In the genomic region with DNA sequence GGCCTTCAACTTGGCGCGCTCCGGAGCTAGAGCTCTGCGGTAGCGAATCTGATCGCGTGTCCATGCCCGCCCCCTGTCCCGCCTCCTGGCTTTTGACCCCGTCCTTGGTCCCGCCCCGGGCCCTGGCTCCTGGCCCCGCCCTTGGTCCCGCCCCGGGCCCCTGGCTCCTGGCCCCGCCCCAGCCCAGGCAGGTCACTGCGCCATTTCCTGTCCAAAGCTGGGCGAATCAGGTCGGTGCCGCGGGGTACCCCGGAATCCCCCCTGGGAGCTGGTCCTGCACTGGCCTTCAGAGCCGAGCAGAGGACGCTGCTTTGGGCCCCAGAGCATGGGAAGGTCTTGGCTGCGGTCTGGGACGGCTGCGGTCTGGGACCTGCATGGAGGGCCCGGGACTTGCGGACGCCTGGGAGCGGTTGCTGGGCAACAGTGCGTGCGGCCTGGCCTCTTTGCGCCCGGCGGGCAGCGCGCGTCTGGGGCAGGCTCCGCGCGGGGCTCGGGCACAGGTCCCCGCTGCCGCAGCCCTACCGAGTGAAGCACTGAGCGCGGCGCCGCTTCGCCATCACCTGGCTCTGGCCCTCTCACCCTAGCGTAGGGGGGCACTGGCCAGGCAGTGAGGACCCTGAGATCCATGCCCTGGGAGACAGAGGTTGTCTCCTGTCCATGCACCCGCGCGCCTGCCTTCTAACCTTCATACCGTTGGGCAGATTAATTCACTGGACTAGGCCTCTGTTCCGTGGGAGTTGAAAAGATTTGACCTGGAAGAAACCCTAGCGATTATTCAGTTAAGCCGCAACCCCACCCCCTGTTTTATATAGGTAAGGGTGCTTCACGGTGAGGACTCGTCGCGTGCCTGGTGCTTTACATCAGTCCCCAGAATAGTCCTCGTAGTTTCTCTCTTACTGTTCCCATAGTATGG, we compare ENCODE assay signal across 1 cellular context.
TF ChIP-seq lines count a peak whose summit lies in the region.

A gene with protein sequence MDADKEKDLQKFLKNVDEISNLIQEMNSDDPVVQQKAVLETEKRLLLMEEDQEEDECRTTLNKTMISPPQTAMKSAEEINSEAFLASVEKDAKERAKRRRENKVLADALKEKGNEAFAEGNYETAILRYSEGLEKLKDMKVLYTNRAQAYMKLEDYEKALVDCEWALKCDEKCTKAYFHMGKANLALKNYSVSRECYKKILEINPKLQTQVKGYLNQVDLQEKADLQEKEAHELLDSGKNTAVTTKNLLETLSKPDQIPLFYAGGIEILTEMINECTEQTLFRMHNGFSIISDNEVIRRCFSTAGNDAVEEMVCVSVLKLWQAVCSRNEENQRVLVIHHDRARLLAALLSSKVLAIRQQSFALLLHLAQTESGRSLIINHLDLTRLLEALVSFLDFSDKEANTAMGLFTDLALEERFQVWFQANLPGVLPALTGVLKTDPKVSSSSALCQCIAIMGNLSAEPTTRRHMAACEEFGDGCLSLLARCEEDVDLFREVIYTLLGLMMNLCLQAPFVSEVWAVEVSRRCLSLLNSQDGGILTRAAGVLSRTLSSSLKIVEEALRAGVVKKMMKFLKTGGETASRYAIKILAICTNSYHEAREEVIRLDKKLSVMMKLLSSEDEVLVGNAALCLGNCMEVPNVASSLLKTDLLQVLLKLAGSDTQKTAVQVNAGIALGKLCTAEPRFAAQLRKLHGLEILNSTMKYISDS (plus strand): TSS at position 195 of the 913 bp plus-strand sequence. CDS start 1,675 bp downstream, outside the sequence.

TF ChIP-seq in GM12878, 131 proteins besides CTCF, POLR2A, EP300 and RAD21 (continued from another document and continues in another):
- TF ChIP-seq, protein P1, sequence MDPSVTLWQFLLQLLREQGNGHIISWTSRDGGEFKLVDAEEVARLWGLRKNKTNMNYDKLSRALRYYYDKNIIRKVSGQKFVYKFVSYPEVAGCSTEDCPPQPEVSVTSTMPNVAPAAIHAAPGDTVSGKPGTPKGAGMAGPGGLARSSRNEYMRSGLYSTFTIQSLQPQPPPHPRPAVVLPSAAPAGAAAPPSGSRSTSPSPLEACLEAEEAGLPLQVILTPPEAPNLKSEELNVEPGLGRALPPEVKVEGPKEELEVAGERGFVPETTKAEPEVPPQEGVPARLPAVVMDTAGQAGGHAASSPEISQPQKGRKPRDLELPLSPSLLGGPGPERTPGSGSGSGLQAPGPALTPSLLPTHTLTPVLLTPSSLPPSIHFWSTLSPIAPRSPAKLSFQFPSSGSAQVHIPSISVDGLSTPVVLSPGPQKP (IDR thresholded peaks at IDR 0.05; ENCODE audit: low read depth, low read length), result no peak
- no peak for TF ChIP-seq FOS (IDR thresholded peaks at IDR 0.05; ENCODE audit: borderline replicate concordance, extremely low read depth, insufficient read length)
- no peak for TF ChIP-seq ATF3 (IDR thresholded peaks at IDR 0.05; ENCODE audit: borderline replicate concordance, extremely low read depth, low read depth, low read length)
- TF ChIP-seq ETV6 (conservative IDR thresholded peaks at IDR 0.05 in 1 of 2, IDR thresholded peaks at IDR 0.05 in 1 of 2; ENCODE audit: borderline replicate concordance in 1 of 2, low read depth in 1 of 2), result no peak
- TF ChIP-seq RFX5 (IDR thresholded peaks at IDR 0.05; ENCODE audit: low read depth, low read length), result no peak
- TF ChIP-seq KLF5 (IDR thresholded peaks at IDR 0.05; ENCODE audit: partially characterized antibody), result no peak
- TF ChIP-seq YBX1 (IDR thresholded peaks at IDR 0.05), result no peak
- TF ChIP-seq ZZZ3 (IDR thresholded peaks at IDR 0.05; ENCODE audit: control insufficient read depth, insufficient read length, low read depth), result no peak
- TF ChIP-seq EZH2 (IDR thresholded peaks at IDR 0.05; ENCODE audit: borderline replicate concordance, control insufficient read depth, low read depth, low read length), result no peak
- TF ChIP-seq GABPA (IDR thresholded peaks at IDR 0.05; ENCODE audit: low read depth), result no peak
- TF ChIP-seq HDAC2 (IDR thresholded peaks at IDR 0.05), result no peak
- TF ChIP-seq ZNF384 (IDR thresholded peaks at IDR 0.05; ENCODE audit: borderline replicate concordance, low read depth, low read length), result no peak
- TF ChIP-seq DPF2 (IDR thresholded peaks at IDR 0.05), result peak; percentile 57; the same call in 1 of the 2 replicates
- TF ChIP-seq, protein P2, sequence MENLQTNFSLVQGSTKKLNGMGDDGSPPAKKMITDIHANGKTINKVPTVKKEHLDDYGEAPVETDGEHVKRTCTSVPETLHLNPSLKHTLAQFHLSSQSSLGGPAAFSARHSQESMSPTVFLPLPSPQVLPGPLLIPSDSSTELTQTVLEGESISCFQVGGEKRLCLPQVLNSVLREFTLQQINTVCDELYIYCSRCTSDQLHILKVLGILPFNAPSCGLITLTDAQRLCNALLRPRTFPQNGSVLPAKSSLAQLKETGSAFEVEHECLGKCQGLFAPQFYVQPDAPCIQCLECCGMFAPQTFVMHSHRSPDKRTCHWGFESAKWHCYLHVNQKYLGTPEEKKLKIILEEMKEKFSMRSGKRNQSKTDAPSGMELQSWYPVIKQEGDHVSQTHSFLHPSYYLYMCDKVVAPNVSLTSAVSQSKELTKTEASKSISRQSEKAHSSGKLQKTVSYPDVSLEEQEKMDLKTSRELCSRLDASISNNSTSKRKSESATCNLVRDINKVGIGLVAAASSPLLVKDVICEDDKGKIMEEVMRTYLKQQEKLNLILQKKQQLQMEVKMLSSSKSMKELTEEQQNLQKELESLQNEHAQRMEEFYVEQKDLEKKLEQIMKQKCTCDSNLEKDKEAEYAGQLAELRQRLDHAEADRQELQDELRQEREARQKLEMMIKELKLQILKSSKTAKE (IDR thresholded peaks at IDR 0.05; ENCODE audit: low read depth, poor library complexity, severe bottlenecking), result no peak
- peak; percentile 74 for TF ChIP-seq MEF2B (IDR thresholded peaks at IDR 0.05; ENCODE audit: partially characterized antibody, poor library complexity, severe bottlenecking)
- no peak for TF ChIP-seq STAT3 (IDR thresholded peaks at IDR 0.05; ENCODE audit: low read depth, low read length)
- TF ChIP-seq, protein P3, sequence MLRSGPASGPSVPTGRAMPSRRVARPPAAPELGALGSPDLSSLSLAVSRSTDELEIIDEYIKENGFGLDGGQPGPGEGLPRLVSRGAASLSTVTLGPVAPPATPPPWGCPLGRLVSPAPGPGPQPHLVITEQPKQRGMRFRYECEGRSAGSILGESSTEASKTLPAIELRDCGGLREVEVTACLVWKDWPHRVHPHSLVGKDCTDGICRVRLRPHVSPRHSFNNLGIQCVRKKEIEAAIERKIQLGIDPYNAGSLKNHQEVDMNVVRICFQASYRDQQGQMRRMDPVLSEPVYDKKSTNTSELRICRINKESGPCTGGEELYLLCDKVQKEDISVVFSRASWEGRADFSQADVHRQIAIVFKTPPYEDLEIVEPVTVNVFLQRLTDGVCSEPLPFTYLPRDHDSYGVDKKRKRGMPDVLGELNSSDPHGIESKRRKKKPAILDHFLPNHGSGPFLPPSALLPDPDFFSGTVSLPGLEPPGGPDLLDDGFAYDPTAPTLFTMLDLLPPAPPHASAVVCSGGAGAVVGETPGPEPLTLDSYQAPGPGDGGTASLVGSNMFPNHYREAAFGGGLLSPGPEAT (IDR thresholded peaks at IDR 0.05; ENCODE audit: low read depth), result peak; percentile 62; the same call in 1 of the 2 replicates
- TF ChIP-seq, protein P4, sequence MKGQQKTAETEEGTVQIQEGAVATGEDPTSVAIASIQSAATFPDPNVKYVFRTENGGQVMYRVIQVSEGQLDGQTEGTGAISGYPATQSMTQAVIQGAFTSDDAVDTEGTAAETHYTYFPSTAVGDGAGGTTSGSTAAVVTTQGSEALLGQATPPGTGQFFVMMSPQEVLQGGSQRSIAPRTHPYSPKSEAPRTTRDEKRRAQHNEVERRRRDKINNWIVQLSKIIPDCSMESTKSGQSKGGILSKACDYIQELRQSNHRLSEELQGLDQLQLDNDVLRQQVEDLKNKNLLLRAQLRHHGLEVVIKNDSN (IDR thresholded peaks at IDR 0.05; ENCODE audit: borderline replicate concordance, extremely low read length, insufficient read depth, low read depth, low read length), result no peak
- peak; percentile 47; the same call in 1 of the 2 replicates for TF ChIP-seq PML (IDR thresholded peaks at IDR 0.05; ENCODE audit: low read length)
- no peak for TF ChIP-seq ZSCAN29 (IDR thresholded peaks at IDR 0.05)
- TF ChIP-seq FOXK2 (IDR thresholded peaks at IDR 0.05), result no peak
- no peak for TF ChIP-seq ZNF274 (IDR thresholded peaks at IDR 0.05; ENCODE audit: insufficient read depth, insufficient read length)
- peak; percentile 76 for TF ChIP-seq SP1 (IDR thresholded peaks at IDR 0.05; ENCODE audit: low read depth, low read length)
- TF ChIP-seq RUNX3 (IDR thresholded peaks at IDR 0.05; ENCODE audit: low read length), result peak; percentile 60
- TF ChIP-seq PAX8 (IDR thresholded peaks at IDR 0.05), result no peak
- no peak for TF ChIP-seq TBL1XR1 (IDR thresholded peaks at IDR 0.05; ENCODE audit: low read depth, low read length)
- no peak for TF ChIP-seq BCLAF1 (IDR thresholded peaks at IDR 0.05)
- peak; percentile 75 for TF ChIP-seq IKZF1 (conservative IDR thresholded peaks at IDR 0.05)
- peak; percentile 45; the same call in 1 of the 2 replicates for TF ChIP-seq BMI1 (IDR thresholded peaks at IDR 0.05; ENCODE audit: borderline replicate concordance)
- TF ChIP-seq, protein P5, sequence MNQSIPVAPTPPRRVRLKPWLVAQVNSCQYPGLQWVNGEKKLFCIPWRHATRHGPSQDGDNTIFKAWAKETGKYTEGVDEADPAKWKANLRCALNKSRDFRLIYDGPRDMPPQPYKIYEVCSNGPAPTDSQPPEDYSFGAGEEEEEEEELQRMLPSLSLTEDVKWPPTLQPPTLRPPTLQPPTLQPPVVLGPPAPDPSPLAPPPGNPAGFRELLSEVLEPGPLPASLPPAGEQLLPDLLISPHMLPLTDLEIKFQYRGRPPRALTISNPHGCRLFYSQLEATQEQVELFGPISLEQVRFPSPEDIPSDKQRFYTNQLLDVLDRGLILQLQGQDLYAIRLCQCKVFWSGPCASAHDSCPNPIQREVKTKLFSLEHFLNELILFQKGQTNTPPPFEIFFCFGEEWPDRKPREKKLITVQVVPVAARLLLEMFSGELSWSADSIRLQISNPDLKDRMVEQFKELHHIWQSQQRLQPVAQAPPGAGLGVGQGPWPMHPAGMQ (IDR thresholded peaks at IDR 0.05; ENCODE audit: borderline replicate concordance), result no peak
- no peak for TF ChIP-seq SREBF2 (IDR thresholded peaks at IDR 0.05; ENCODE audit: low read length)
- TF ChIP-seq EED (IDR thresholded peaks at IDR 0.05; ENCODE audit: low read depth), result peak; percentile 39; the same call in 1 of the 2 replicates
- peak; percentile 88 for TF ChIP-seq NR2C1 (IDR thresholded peaks at IDR 0.05)
- TF ChIP-seq, protein P6, sequence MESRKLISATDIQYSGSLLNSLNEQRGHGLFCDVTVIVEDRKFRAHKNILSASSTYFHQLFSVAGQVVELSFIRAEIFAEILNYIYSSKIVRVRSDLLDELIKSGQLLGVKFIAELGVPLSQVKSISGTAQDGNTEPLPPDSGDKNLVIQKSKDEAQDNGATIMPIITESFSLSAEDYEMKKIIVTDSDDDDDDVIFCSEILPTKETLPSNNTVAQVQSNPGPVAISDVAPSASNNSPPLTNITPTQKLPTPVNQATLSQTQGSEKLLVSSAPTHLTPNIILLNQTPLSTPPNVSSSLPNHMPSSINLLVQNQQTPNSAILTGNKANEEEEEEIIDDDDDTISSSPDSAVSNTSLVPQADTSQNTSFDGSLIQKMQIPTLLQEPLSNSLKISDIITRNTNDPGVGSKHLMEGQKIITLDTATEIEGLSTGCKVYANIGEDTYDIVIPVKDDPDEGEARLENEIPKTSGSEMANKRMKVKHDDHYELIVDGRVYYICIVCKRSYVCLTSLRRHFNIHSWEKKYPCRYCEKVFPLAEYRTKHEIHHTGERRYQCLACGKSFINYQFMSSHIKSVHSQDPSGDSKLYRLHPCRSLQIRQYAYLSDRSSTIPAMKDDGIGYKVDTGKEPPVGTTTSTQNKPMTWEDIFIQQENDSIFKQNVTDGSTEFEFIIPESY (IDR thresholded peaks at IDR 0.05), result no peak
- peak; percentile 24; the same call in 1 of the 2 replicates for TF ChIP-seq MXI1 (IDR thresholded peaks at IDR 0.05; ENCODE audit: low read depth, low read length)
- TF ChIP-seq SRF (IDR thresholded peaks at IDR 0.05; ENCODE audit: low read depth in 2 of 2, low read length in 2 of 2), result no peak
- TF ChIP-seq BCL11A (IDR thresholded peaks at IDR 0.05; ENCODE audit: low read depth, low read length), result no peak
- TF ChIP-seq YY1 (IDR thresholded peaks at IDR 0.05; ENCODE audit: low read depth, low read length), result peak; percentile 40; the same call in 1 of the 2 replicates
- no peak for TF ChIP-seq SMAD1 (IDR thresholded peaks at IDR 0.05; ENCODE audit: low read depth, partially characterized antibody)
- TF ChIP-seq E2F8 (IDR thresholded peaks at IDR 0.05; ENCODE audit: low read depth, partially characterized antibody), result no peak
